1 cellular context compared by ENCODE assay signal in genomic region chr3:152328841-152329240, GRCh38.
TF ChIP-seq lines count a peak whose summit lies in the region.

No MANE protein-coding gene starts in this region.

TF ChIP-seq in HCT116, 20 proteins besides CTCF, POLR2A, EP300 and RAD21 (continued from another document):
- TF ChIP-seq EGR1 (IDR thresholded peaks at IDR 0.05; ENCODE audit: low read depth) (peak; percentile 60; the same call in 1 of the 2 replicates), YY1 (IDR thresholded peaks at IDR 0.05; ENCODE audit: extremely low read depth, insufficient replicate concordance, low read depth, low read length) (no peak), ZNF274 (IDR thresholded peaks at IDR 0.05; ENCODE audit: low read depth, low read length) (no peak)
